Comparison of ENCODE assay signal across 1 cellular context in genomic region chr1:235971571-235972315, GRCh38.
TF ChIP-seq lines count a peak whose summit lies in the region.

No MANE protein-coding gene starts in this region.

TF ChIP-seq in H1, 55 proteins besides CTCF, POLR2A, EP300 and RAD21 (continued from another document):
- TF ChIP-seq HDAC6 (IDR thresholded peaks at IDR 0.05; ENCODE audit: low read depth, low read length) (no peak), ZNF274 (IDR thresholded peaks at IDR 0.05; ENCODE audit: borderline replicate concordance, extremely low read depth, low read length) (no peak), MAX (IDR thresholded peaks at IDR 0.05) (peak; percentile 23; the same call in 1 of the 2 replicates), TEAD4 (IDR thresholded peaks at IDR 0.05; ENCODE audit: low read depth, low read length) (no peak), NANOG (IDR thresholded peaks at IDR 0.05; ENCODE audit: insufficient read depth, low read depth, low read length, poor library complexity, severe bottlenecking) (no peak), MAFK (IDR thresholded peaks at IDR 0.05; ENCODE audit: low read depth, low read length) (no peak), KDM1A (IDR thresholded peaks at IDR 0.05; ENCODE audit: borderline replicate concordance, low read length) (no peak), POLR2AphosphoS5 (IDR thresholded peaks at IDR 0.05; ENCODE audit: low read depth, low read length) (peak; percentile 47; the same call in 1 of the 2 replicates), TAF7 (optimal IDR thresholded peaks at IDR 0.05; ENCODE audit: borderline replicate concordance, low read depth, low read length) (peak; percentile 73), RBBP5 (IDR thresholded peaks at IDR 0.05; ENCODE audit: borderline replicate concordance, low read depth, low read length) (peak; percentile 67; the same call in 1 of the 2 replicates), BACH1 (IDR thresholded peaks at IDR 0.05; ENCODE audit: low read length) (no peak), TCF12 (IDR thresholded peaks at IDR 0.05; ENCODE audit: low read depth, low read length) (no peak), SRF (IDR thresholded peaks at IDR 0.05; ENCODE audit: low read depth, low read length) (no peak), PHF8 (conservative IDR thresholded peaks at IDR 0.05; ENCODE audit: low read depth, low read length) (peak; percentile 67), SUZ12 (IDR thresholded peaks at IDR 0.05; ENCODE audit: low read length) (no peak), CBX5 (IDR thresholded peaks at IDR 0.05; ENCODE audit: low read depth, low read length) (no peak), SIX5 (IDR thresholded peaks at IDR 0.05; ENCODE audit: low read depth, low read length) (no peak), HDAC2 (IDR thresholded peaks at IDR 0.05; ENCODE audit: borderline replicate concordance in 1 of 2, low read depth in 2 of 2, low read length in 2 of 2) (no peak), NRF1 (IDR thresholded peaks at IDR 0.05; ENCODE audit: low read depth, low read length) (no peak), JUND (IDR thresholded peaks at IDR 0.05; ENCODE audit: low read length) (no peak), ASH2L (IDR thresholded peaks at IDR 0.05; ENCODE audit: low read length) (peak; percentile 93), CTBP2 (IDR thresholded peaks at IDR 0.05; ENCODE audit: borderline replicate concordance, insufficient read depth, insufficient read length, low read length) (no peak), TAF1 (IDR thresholded peaks at IDR 0.05; ENCODE audit: low read depth, low read length) (peak; percentile 91), GABPA (IDR thresholded peaks at IDR 0.05; ENCODE audit: borderline replicate concordance, insufficient read depth, low read length) (no peak), SP2 (IDR thresholded peaks at IDR 0.05; ENCODE audit: low read length) (no peak), POU5F1 (IDR thresholded peaks at IDR 0.05; ENCODE audit: low read depth, low read length) (no peak), CREB1 (IDR thresholded peaks at IDR 0.05) (peak; percentile 37), SP1 (IDR thresholded peaks at IDR 0.05; ENCODE audit: low read depth, low read length) (peak; percentile 27; the same call in 1 of the 2 replicates), SP4 (IDR thresholded peaks at IDR 0.05; ENCODE audit: low read length) (no peak; the same call in 1 of the 2 replicates), CEBPB (IDR thresholded peaks at IDR 0.05; ENCODE audit: low read depth, low read length) (no peak), FOSL1 (IDR thresholded peaks at IDR 0.05; ENCODE audit: insufficient read depth, low read depth, low read length) (no peak), EGR1 (IDR thresholded peaks at IDR 0.05; ENCODE audit: borderline replicate concordance, low read depth, low read length) (no peak), EZH2 (IDR thresholded peaks at IDR 0.05; ENCODE audit: low read depth, low read length, severe bottlenecking) (no peak), RXRA (IDR thresholded peaks at IDR 0.05; ENCODE audit: insufficient read depth, low read depth, low read length) (no peak), CHD7 (IDR thresholded peaks at IDR 0.05; ENCODE audit: insufficient replicate concordance, low read length) (no peak), KDM4A (IDR thresholded peaks at IDR 0.05; ENCODE audit: low read depth, low read length, severe bottlenecking) (no peak)
- TF ChIP-seq, protein P1, sequence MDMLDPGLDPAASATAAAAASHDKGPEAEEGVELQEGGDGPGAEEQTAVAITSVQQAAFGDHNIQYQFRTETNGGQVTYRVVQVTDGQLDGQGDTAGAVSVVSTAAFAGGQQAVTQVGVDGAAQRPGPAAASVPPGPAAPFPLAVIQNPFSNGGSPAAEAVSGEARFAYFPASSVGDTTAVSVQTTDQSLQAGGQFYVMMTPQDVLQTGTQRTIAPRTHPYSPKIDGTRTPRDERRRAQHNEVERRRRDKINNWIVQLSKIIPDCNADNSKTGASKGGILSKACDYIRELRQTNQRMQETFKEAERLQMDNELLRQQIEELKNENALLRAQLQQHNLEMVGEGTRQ (IDR thresholded peaks at IDR 0.05; ENCODE audit: low read length) = peak; percentile 34; the same call in 1 of the 2 replicates
